ENCODE assay signal across 1 cellular context in the genomic region with DNA sequence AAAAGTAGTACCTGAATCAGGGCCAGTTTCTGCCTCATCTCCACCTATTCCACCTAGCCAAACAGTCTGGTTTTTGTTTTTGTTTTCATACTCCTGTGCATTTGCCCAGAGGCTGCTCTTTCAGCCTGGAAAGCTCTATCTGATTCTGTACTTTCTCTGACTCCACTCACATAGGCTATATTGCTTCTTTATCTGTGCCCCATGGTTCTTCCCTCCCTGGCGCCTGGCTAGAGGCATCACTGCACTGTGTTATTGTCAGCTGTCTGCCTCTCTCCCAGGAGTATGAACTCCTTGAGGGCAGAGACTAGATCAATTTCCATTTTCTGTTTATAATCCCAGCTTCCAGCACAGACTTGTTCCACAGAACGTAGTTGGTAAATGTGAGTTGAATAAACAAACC.
TF ChIP-seq lines count a peak whose summit lies in the region.

No MANE protein-coding gene starts in this region.

TF ChIP-seq in K562, 482 proteins besides CTCF, POLR2A, EP300 and RAD21:
- TF ChIP-seq ZKSCAN8 (CRISPR knock-in tag; IDR thresholded peaks at IDR 0.05) (no peak; the same call in 1 of the 2 replicates), EGR1 (conservative IDR thresholded peaks at IDR 0.05) (no peak), ARID1B (IDR thresholded peaks at IDR 0.05) (no peak), TBP (optimal IDR thresholded peaks at IDR 0.05; ENCODE audit: low read depth, low read length) (no peak), BRF1 (IDR thresholded peaks at IDR 0.05; ENCODE audit: borderline replicate concordance, extremely low read depth, insufficient read length) (no peak), GTF2E2 (tag; IDR thresholded peaks at IDR 0.05) (no peak), NR4A1 (CRISPR knock-in tag; IDR thresholded peaks at IDR 0.05) (no peak), NR4A1 (tag; IDR thresholded peaks at IDR 0.05) (no peak), ZNF583 (CRISPR knock-in tag; IDR thresholded peaks at IDR 0.05) (no peak), ZNF589 (CRISPR knock-in tag; IDR thresholded peaks at IDR 0.05; ENCODE audit: low read depth) (no peak), CHD1 (IDR thresholded peaks at IDR 0.05; ENCODE audit: low read length) (no peak)
- TF ChIP-seq, protein P1, sequence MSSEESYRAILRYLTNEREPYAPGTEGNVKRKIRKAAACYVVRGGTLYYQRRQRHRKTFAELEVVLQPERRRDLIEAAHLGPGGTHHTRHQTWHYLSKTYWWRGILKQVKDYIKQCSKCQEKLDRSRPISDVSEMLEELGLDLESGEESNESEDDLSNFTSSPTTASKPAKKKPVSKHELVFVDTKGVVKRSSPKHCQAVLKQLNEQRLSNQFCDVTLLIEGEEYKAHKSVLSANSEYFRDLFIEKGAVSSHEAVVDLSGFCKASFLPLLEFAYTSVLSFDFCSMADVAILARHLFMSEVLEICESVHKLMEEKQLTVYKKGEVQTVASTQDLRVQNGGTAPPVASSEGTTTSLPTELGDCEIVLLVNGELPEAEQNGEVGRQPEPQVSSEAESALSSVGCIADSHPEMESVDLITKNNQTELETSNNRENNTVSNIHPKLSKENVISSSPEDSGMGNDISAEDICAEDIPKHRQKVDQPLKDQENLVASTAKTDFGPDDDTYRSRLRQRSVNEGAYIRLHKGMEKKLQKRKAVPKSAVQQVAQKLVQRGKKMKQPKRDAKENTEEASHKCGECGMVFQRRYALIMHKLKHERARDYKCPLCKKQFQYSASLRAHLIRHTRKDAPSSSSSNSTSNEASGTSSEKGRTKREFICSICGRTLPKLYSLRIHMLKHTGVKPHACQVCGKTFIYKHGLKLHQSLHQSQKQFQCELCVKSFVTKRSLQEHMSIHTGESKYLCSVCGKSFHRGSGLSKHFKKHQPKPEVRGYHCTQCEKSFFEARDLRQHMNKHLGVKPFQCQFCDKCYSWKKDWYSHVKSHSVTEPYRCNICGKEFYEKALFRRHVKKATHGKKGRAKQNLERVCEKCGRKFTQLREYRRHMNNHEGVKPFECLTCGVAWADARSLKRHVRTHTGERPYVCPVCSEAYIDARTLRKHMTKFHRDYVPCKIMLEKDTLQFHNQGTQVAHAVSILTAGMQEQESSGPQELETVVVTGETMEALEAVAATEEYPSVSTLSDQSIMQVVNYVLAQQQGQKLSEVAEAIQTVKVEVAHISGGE (CRISPR knock-in tag; IDR thresholded peaks at IDR 0.05): no peak
